Comparison of ENCODE assay signal across 3 cellular contexts in the genomic region with DNA sequence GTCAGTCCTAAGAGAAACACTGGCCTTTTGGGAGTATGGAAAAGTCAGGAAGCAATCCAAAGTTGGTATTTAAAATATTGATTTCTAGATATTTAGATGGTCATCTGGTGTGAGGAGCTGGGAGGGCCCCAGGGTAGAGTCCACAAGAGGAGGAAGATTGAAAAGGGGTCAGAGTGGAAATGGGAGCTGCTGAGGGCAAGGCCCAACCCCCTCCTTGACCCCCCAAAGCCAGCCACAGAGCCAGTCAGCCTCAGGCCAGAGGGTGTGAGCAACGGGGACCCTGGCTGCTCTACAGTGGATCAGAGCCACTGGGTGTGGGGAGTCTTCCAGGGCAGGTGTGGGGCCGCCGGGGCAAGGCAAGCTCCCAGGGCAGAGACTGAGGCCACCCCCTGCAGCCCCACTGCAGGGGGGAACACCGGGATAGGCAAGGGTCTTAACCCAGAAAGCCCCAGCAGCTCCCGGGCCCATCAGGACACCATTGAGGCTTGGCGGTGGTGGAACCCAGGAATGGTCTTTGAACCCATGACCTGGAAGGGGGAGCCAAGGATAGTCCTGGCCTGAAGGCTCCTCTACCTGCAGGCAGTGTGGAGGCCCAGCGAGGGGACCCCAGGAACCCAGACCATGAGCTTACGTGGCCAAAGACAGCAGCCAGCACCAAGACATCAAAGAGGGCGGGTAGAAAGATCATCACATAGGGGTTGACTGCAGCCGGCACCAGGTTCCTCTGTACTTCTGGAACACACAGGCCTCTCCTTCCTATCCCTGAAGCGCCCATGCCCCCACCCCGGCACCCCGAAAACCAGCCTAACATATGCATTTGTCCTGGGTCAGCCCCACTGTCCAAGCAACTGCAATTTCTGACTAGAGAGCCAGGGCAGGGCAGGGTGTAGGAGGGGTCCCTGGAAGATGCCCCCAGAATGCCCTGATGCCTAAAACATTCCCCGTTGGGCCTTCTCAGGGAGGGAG. TPM values are rescaled to one million over a fixed set of nuclear protein-coding genes. Genes with fewer than 3 reads are reported as not detected.
"Had no signal": no experiment of that assay in that cellular context is flagged by ENCODE, and none has a peak within 500 bp of the region (broad histone marks: within the 10 kb centered on the region; RNA-seq: fewer than 3 reads in every experiment).

No MANE protein-coding gene starts in this region.

RNA-seq across cellular contexts. Expression of a gene that starts 51.3 kb away (rescaled TPM):
- total RNA-seq: naive thymus-derived CD4-positive, alpha-beta T cell; natural killer cell treated with Interleukin-12 subunit alpha and Interleukin-12 subunit beta and Interleukin-15 and Interleukin-18, amount 100 ng/mL, for 72 hours had no signal
- polyA plus RNA-seq: naive thymus-derived CD4-positive, alpha-beta T cell; neural cell had no signal
